ENCODE assay signal across 23 cellular contexts in genomic region chr3:40497288-40497687, GRCh38. TPM values are rescaled to one million over a fixed set of nuclear protein-coding genes. Genes with fewer than 3 reads are reported as not detected.
A peak's percentile ranks its signal among the peaks of the same experiment; 100 is the strongest.
DNase-seq lines count a peak whose midpoint lies in the region; ATAC-seq, FAIRE-seq and TF ChIP-seq lines count a peak whose summit lies in the region.
"Had no signal": no experiment of that assay in that cellular context is flagged by ENCODE, and none has a peak within 500 bp of the region (broad histone marks: within the 10 kb centered on the region; RNA-seq: fewer than 3 reads in every experiment).

No MANE protein-coding gene starts in this region.

- H3K4me3 ChIP-seq in HepG2 (replicated peaks in 1 of 3; ENCODE audit: insufficient read depth in 1 of 3, low read depth in 2 of 3, low read length in 3 of 3) = no peak overlapping the region
- H3K4me3 ChIP-seq in right lobe of liver = no peak overlapping the region
- no peak overlapping the region for H3K4me3 ChIP-seq in neuronal stem cell (ENCODE audit: low read length in 2 of 2)
- H3K4me3 ChIP-seq: A549; BLaER1 treated with 17β-estradiol and CSF1 and Interleukin-3, amounts not matched to agents 10 nM and 100 nM; GM12878 had no signal

- 4% methylated on average over 2 of the region's 2 CpGs for WGBS in HepG2 (ENCODE audit: low lambda C conversion rate)
- 85% methylated on average over 2 of the region's 2 CpGs for WGBS in right lobe of liver (ENCODE audit: insufficient coverage, low coverage, low lambda C conversion rate, missing lambda C conversion rate)
- no CpG with 5 or more reads among the region's 2 CpGs for WGBS in neuronal stem cell (ENCODE audit: extremely low coverage in 2 of 2, insufficient read length in 2 of 2, insufficient replicate concordance in 1 of 2), 2 donors

- intact Hi-C loops in HepG2 (cut with micrococcal nuclease; ENCODE audit: unreplicated experiment) (no loop called here), right lobe of liver (cut with DNase I) (no loop called here)

- in situ Hi-C loops in HepG2 (cut with HindIII; ENCODE audit: extremely low pct_ligation_motif_present, low pct_unique_long_range_greater_than_20kb) = no loop called here

- H3K14ac ChIP-seq in neuronal stem cell (ENCODE audit: low read length) = no peak overlapping the region

- peak; percentile 99 for ATAC-seq in HepG2
- ATAC-seq in right lobe of liver = no peak
- ATAC-seq: A549; CD8-positive, alpha-beta T cell; GM12878 had no signal

- no peak overlapping the region for H3K18ac ChIP-seq in neuronal stem cell (ENCODE audit: low read length)

- peak overlapping the region; percentile 9 for H3K27ac ChIP-seq in HepG2 (ENCODE audit: extremely low read length, insufficient read depth, low read length)
- H3K27ac ChIP-seq in right lobe of liver = no peak overlapping the region
- H3K27ac ChIP-seq in neuronal stem cell (replicated peaks; ENCODE audit: low read length) = no peak overlapping the region
- H3K27ac ChIP-seq: 22Rv1; A549; BLaER1 treated with 17β-estradiol and CSF1 and Interleukin-3, amounts not matched to agents 10 nM and 100 nM; C4-2B had no signal

- H2BK15ac ChIP-seq in neuronal stem cell (ENCODE audit: low read length) = no peak overlapping the region

- TF ChIP-seq RAD21 in HepG2 (CRISPR knock-in tag; IDR thresholded peaks at IDR 0.05) = no peak

- no peak overlapping the region for H2BK5ac ChIP-seq in neuronal stem cell (ENCODE audit: low read length)

- H3K9me3 ChIP-seq in HepG2 (ENCODE audit: low read length) = no peaks in the 10 kb centered on the region
- no peaks in the 10 kb centered on the region for H3K9me3 ChIP-seq in right lobe of liver
- no peaks in the 10 kb centered on the region for H3K9me3 ChIP-seq in neuronal stem cell (replicated peaks in 1 of 2; ENCODE audit: control insufficient read depth in 2 of 2, insufficient read depth in 1 of 2, low read depth in 1 of 2, low read length in 2 of 2)
- H3K9me3 ChIP-seq: A549, Caco-2 had no signal

- H3K79me2 ChIP-seq in HepG2 (ENCODE audit: insufficient read depth, low read length) = no peaks in the 10 kb centered on the region

- no peak overlapping the region for H4K8ac ChIP-seq in neuronal stem cell (ENCODE audit: low read depth, low read length)

- H3K36me3 ChIP-seq in HepG2 (replicated peaks in 1 of 2; ENCODE audit: control insufficient read depth in 1 of 2, insufficient read depth in 2 of 2, low read length in 2 of 2) = no peaks in the 10 kb centered on the region
- H3K36me3 ChIP-seq in right lobe of liver = no peaks in the 10 kb centered on the region
- no peaks in the 10 kb centered on the region for H3K36me3 ChIP-seq in neuronal stem cell (replicated peaks in 1 of 2; ENCODE audit: control insufficient read depth in 2 of 2, insufficient read depth in 2 of 2, low read length in 2 of 2)

- TF ChIP-seq EP300 in HepG2 (IDR thresholded peaks at IDR 0.05; ENCODE audit: low read depth in 2 of 2, low read length in 2 of 2) (no peak), HepG2 (CRISPR knock-in tag; IDR thresholded peaks at IDR 0.05; ENCODE audit: borderline replicate concordance) (no peak)

- no peak overlapping the region for H3K4ac ChIP-seq in neuronal stem cell (ENCODE audit: low read length)

- peaks cover 15% of the 10 kb centered on the region for H3K4me1 ChIP-seq in HepG2 (ENCODE audit: insufficient read depth, low read length)
- H3K4me1 ChIP-seq in right lobe of liver = no peaks in the 10 kb centered on the region
- H3K4me1 ChIP-seq in neuronal stem cell (ENCODE audit: control insufficient read depth in 2 of 2, insufficient read depth in 1 of 2, low read depth in 1 of 2, low read length in 2 of 2) = no peaks in the 10 kb centered on the region
- H3K4me1 ChIP-seq: A549; BLaER1 treated with 17β-estradiol and CSF1 and Interleukin-3, amounts not matched to agents 10 nM and 100 nM; Caco-2 had no signal

- TF ChIP-seq POLR2A in HepG2 (IDR thresholded peaks at IDR 0.05; ENCODE audit: insufficient read depth in 1 of 2, low read depth in 2 of 2, low read length in 2 of 2) = no peak
- TF ChIP-seq POLR2A in right lobe of liver (IDR thresholded peaks at IDR 0.05) = no peak

- H3K4me2 ChIP-seq in HepG2 (ENCODE audit: low read depth, low read length) (peak overlapping the region; percentile 37), neuronal stem cell (ENCODE audit: insufficient read depth, low read length, poor library complexity, severe bottlenecking) (no peak overlapping the region)
- H3K4me2 ChIP-seq: A549; BLaER1 treated with 17β-estradiol and CSF1 and Interleukin-3, amounts not matched to agents 10 nM and 100 nM had no signal

- no peak overlapping the region for H2AFZ ChIP-seq in HepG2 (ENCODE audit: low read length)
- no peak overlapping the region for H2AFZ ChIP-seq in neuronal stem cell (ENCODE audit: low read length)

- no peaks in the 10 kb centered on the region for H3K27me3 ChIP-seq in HepG2 (ENCODE audit: control insufficient read depth in 1 of 2, insufficient read depth in 2 of 2, low read length in 2 of 2)
- H3K27me3 ChIP-seq in right lobe of liver = no peaks in the 10 kb centered on the region
- H3K27me3 ChIP-seq in neuronal stem cell (ENCODE audit: control insufficient read depth in 3 of 3, insufficient read depth in 3 of 3, low read depth in 1 of 3, low read length in 3 of 3) = no peaks in the 10 kb centered on the region
- H3K27me3 ChIP-seq: BLaER1 treated with 17β-estradiol and CSF1 and Interleukin-3, amounts not matched to agents 10 nM and 100 nM had no signal

- TF ChIP-seq CTCF in HepG2 (CRISPR knock-in tag; IDR thresholded peaks at IDR 0.05) (no peak), right lobe of liver (IDR thresholded peaks at IDR 0.05) (no peak)

- no peak overlapping the region for H2AK5ac ChIP-seq in neuronal stem cell (ENCODE audit: low read depth, low read length)

- no peak overlapping the region for H4K91ac ChIP-seq in neuronal stem cell (ENCODE audit: low read depth, low read length, poor library complexity)

- no peaks in the 10 kb centered on the region for H3K79me1 ChIP-seq in neuronal stem cell (ENCODE audit: low read depth, low read length)

- CTCF ChIA-PET in HepG2 (lab: Yijun Ruan, JAX; ENCODE audit: low intra/inter-chr PET ratio, low total read pairs) = no interaction called here

- H4K20me1 ChIP-seq in HepG2 (ENCODE audit: insufficient read depth, low read length) = no peaks in the 10 kb centered on the region
- H4K20me1 ChIP-seq: BLaER1 treated with 17β-estradiol and CSF1 and Interleukin-3, amounts not matched to agents 10 nM and 100 nM had no signal

- no peak overlapping the region for H2BK120ac ChIP-seq in neuronal stem cell (ENCODE audit: low read depth, low read length)

- FAIRE-seq in HepG2 (lab: Jason Lieb, UNC) = peak; percentile 63
- FAIRE-seq: A549, D721Med, GM12878, GM12892, GM18507 had no signal

- no peak overlapping the region for H2BK12ac ChIP-seq in neuronal stem cell (ENCODE audit: low read length)

- H3K9ac ChIP-seq in HepG2 (ENCODE audit: insufficient read depth, low read depth, low read length) (no peak overlapping the region), neuronal stem cell (ENCODE audit: low read depth, low read length, poor library complexity) (no peak overlapping the region)
- H3K9ac ChIP-seq: BLaER1 treated with 17β-estradiol and CSF1 and Interleukin-3, amounts not matched to agents 10 nM and 100 nM had no signal

- DNase-seq in HepG2 (ENCODE audit: low spot score) = peak; percentile 87
- no peak for DNase-seq in right lobe of liver
- DNase-seq in dedifferentiated amniotic fluid mesenchymal stem cell (ENCODE audit: extremely low spot score) = peak; percentile 10
- no peak for DNase-seq in neuronal stem cell (ENCODE audit: low spot score)
- no peak for DNase-seq in DMS153 (lab: John Stamatoyannopoulos, UW)
- DNase-seq: AML-193; Caco-2; Calu3; CD4-positive, alpha-beta T cell; CD8-positive, alpha-beta T cell; DMS53; DMS79; DND-41; EL; GDM1 had no signal

- POLR2A ChIA-PET in HepG2 (lab: Yijun Ruan, JAX) = interaction anchor here (0.6 to 2.9 kb wide), 3 partner anchors 8 to 40 kb away, joined by 4 to 19 read pairs (median 5); partner anchors contain the start of genes RPL14, ZNF620 and ZNF621

- BruUV-seq in HepG2 (replicated peaks; lab: Mats Ljungman, UMichigan) = no TSS peak

- H3K23ac ChIP-seq in neuronal stem cell (ENCODE audit: low read depth, low read length, poor library complexity) = no peak overlapping the region

RNA-seq across cellular contexts. Expression of gene ZNF620, which starts 8.6 kb away (rescaled TPM):
- total RNA-seq in HepG2 (2016; rRNA removed; fragmentation: Illumina TruSeq; extraction: Trizol) (12.2 and 16.3 TPM in 2 replicates), right lobe of liver (1 to 10 TPM; 1.1 to 2.3 (median 1.6) TPM)
- total RNA-seq in HepG2 (2016; cell fraction: cytosol; rRNA removed; fragmentation: Illumina TruSeq; extraction: Trizol; ENCODE audit: low read depth) = 1.7 and 2.7 TPM in 2 replicates
- 12.6 and 17.8 TPM in 2 replicates for total RNA-seq in HepG2 (2016; cell fraction: insoluble cytoplasmic fraction; rRNA removed; fragmentation: Illumina TruSeq; extraction: Trizol)
- 7.8 and 9.2 TPM in 2 replicates for total RNA-seq in HepG2 (2016; cell fraction: membrane; rRNA removed; fragmentation: Illumina TruSeq; extraction: Trizol)
- total RNA-seq in HepG2 (2016; cell fraction: nucleus; rRNA removed; fragmentation: Illumina TruSeq; extraction: Trizol) = 6.7 and 8.5 TPM in 2 replicates
- 2.3 TPM in 2 replicates for polyA plus RNA-seq in HepG2 (2011; rRNA removed)
- polyA plus RNA-seq in HepG2 (2011; cell fraction: cytosol; rRNA removed) = 1.9 and 2.1 TPM in 2 replicates
- polyA plus RNA-seq in HepG2 (2011; cell fraction: nucleus; rRNA removed) = 2.3 and 2.8 TPM in 2 replicates
- polyA plus RNA-seq in HepG2 (2012) = 1.8 and 2.9 TPM in 2 replicates
- polyA plus RNA-seq in HepG2 (2016; cell fraction: cytosol; fragmentation: Illumina TruSeq; extraction: Trizol; ENCODE audit: low read depth) = 0.79 and 0.89 TPM in 2 replicates
- 8.3 and 9.0 TPM in 2 replicates for polyA plus RNA-seq in HepG2 (2016; cell fraction: insoluble cytoplasmic fraction; fragmentation: Illumina TruSeq; extraction: Trizol; ENCODE audit: low read depth)
- polyA plus RNA-seq in HepG2 (2016; cell fraction: membrane; fragmentation: Illumina TruSeq; extraction: Trizol; ENCODE audit: low read depth) = 3.1 TPM in 2 replicates
- polyA plus RNA-seq in HepG2 (2016; cell fraction: nucleus; fragmentation: Illumina TruSeq; extraction: Trizol; ENCODE audit: insufficient read depth, low read depth) = 5.5 and 7.0 TPM in 2 replicates
- 0.16 and 1.7 TPM in 2 replicates for polyA minus RNA-seq in HepG2 (2011; rRNA and poly(A)+ RNA removed; ENCODE audit: low replicate concordance)
- 3.1 and 3.7 TPM in 2 replicates for polyA minus RNA-seq in HepG2 (2011; cell fraction: cytosol; rRNA and poly(A)+ RNA removed)
- polyA minus RNA-seq in HepG2 (2011; cell fraction: nucleus; rRNA and poly(A)+ RNA removed) = 5.2 and 8.2 TPM in 2 replicates
- polyA plus RNA-seq in neuronal stem cell (2013, experiment 1 of 2) = 12.8 TPM
- polyA plus RNA-seq in neuronal stem cell (2013, experiment 2 of 2) = 12.4 TPM

RNA-seq across cellular contexts. Expression of gene ZNF619, which starts 20.4 kb away (rescaled TPM):
- total RNA-seq in HepG2 (2016; rRNA removed; fragmentation: Illumina TruSeq; extraction: Trizol) (4.9 and 5.2 TPM in 2 replicates), right lobe of liver (1 to 10 TPM; 2.0 to 5.2 (median 4.5) TPM)
- 0.40 and 0.88 TPM in 2 replicates for total RNA-seq in HepG2 (2016; cell fraction: cytosol; rRNA removed; fragmentation: Illumina TruSeq; extraction: Trizol; ENCODE audit: low read depth)
- total RNA-seq in HepG2 (2016; cell fraction: insoluble cytoplasmic fraction; rRNA removed; fragmentation: Illumina TruSeq; extraction: Trizol) = 4.5 and 5.1 TPM in 2 replicates
- 1.6 and 1.8 TPM in 2 replicates for total RNA-seq in HepG2 (2016; cell fraction: membrane; rRNA removed; fragmentation: Illumina TruSeq; extraction: Trizol)
- total RNA-seq in HepG2 (2016; cell fraction: nucleus; rRNA removed; fragmentation: Illumina TruSeq; extraction: Trizol) = 4.0 and 5.1 TPM in 2 replicates
- 0.83 and 1.0 TPM in 2 replicates for polyA plus RNA-seq in HepG2 (2011; rRNA removed)
- polyA plus RNA-seq in HepG2 (2011; cell fraction: cytosol; rRNA removed) = 0.83 and 0.95 TPM in 2 replicates
- 1.5 and 1.9 TPM in 2 replicates for polyA plus RNA-seq in HepG2 (2011; cell fraction: nucleus; rRNA removed)
- 0.97 and 1.1 TPM in 2 replicates for polyA plus RNA-seq in HepG2 (2012)
- 0.11 and 0.15 TPM in 2 replicates for polyA plus RNA-seq in HepG2 (2016; cell fraction: cytosol; fragmentation: Illumina TruSeq; extraction: Trizol; ENCODE audit: low read depth)
- polyA plus RNA-seq in HepG2 (2016; cell fraction: insoluble cytoplasmic fraction; fragmentation: Illumina TruSeq; extraction: Trizol; ENCODE audit: low read depth) = 2.4 TPM in 2 replicates
- polyA plus RNA-seq in HepG2 (2016; cell fraction: membrane; fragmentation: Illumina TruSeq; extraction: Trizol; ENCODE audit: low read depth) = 0.53 and 0.58 TPM in 2 replicates
- 2.7 and 3.1 TPM in 2 replicates for polyA plus RNA-seq in HepG2 (2016; cell fraction: nucleus; fragmentation: Illumina TruSeq; extraction: Trizol; ENCODE audit: insufficient read depth, low read depth)
- polyA minus RNA-seq in HepG2 (2011; rRNA and poly(A)+ RNA removed; ENCODE audit: low replicate concordance) = 4.6 and 6.5 TPM in 2 replicates
- 2.4 and 2.9 TPM in 2 replicates for polyA minus RNA-seq in HepG2 (2011; cell fraction: cytosol; rRNA and poly(A)+ RNA removed)
- polyA minus RNA-seq in HepG2 (2011; cell fraction: nucleus; rRNA and poly(A)+ RNA removed) = 5.2 and 5.3 TPM in 2 replicates
- 5.0 TPM for polyA plus RNA-seq in neuronal stem cell (2013, experiment 1 of 2)
- 5.1 TPM for polyA plus RNA-seq in neuronal stem cell (2013, experiment 2 of 2)

RNA-seq across cellular contexts. Expression of gene ZNF621, which starts 27.5 kb away (rescaled TPM):
- total RNA-seq in HepG2 (2016; rRNA removed; fragmentation: Illumina TruSeq; extraction: Trizol) (13.2 and 16.5 TPM in 2 replicates), right lobe of liver (10 to 100 TPM in 1 of 6 experiments, 1 to 10 TPM in 5; 4.9 to 11.1 (median 7.8) TPM)
- 3.2 and 3.4 TPM in 2 replicates for total RNA-seq in HepG2 (2016; cell fraction: cytosol; rRNA removed; fragmentation: Illumina TruSeq; extraction: Trizol; ENCODE audit: low read depth)
- total RNA-seq in HepG2 (2016; cell fraction: insoluble cytoplasmic fraction; rRNA removed; fragmentation: Illumina TruSeq; extraction: Trizol) = 13.8 and 14.0 TPM in 2 replicates
- total RNA-seq in HepG2 (2016; cell fraction: membrane; rRNA removed; fragmentation: Illumina TruSeq; extraction: Trizol) = 9.6 and 9.9 TPM in 2 replicates
- 16.1 and 19.4 TPM in 2 replicates for total RNA-seq in HepG2 (2016; cell fraction: nucleus; rRNA removed; fragmentation: Illumina TruSeq; extraction: Trizol)
- polyA plus RNA-seq in HepG2 (2011; rRNA removed) = 14.9 and 15.4 TPM in 2 replicates
- polyA plus RNA-seq in HepG2 (2011; cell fraction: cytosol; rRNA removed) = 6.3 and 9.1 TPM in 2 replicates
- 19.1 and 31.2 TPM in 2 replicates for polyA plus RNA-seq in HepG2 (2011; cell fraction: nucleus; rRNA removed)
- 12.2 and 13.7 TPM in 2 replicates for polyA plus RNA-seq in HepG2 (2012)
- polyA plus RNA-seq in HepG2 (2016; cell fraction: cytosol; fragmentation: Illumina TruSeq; extraction: Trizol; ENCODE audit: low read depth) = 2.8 and 4.0 TPM in 2 replicates
- 12.8 and 13.5 TPM in 2 replicates for polyA plus RNA-seq in HepG2 (2016; cell fraction: insoluble cytoplasmic fraction; fragmentation: Illumina TruSeq; extraction: Trizol; ENCODE audit: low read depth)
- polyA plus RNA-seq in HepG2 (2016; cell fraction: membrane; fragmentation: Illumina TruSeq; extraction: Trizol; ENCODE audit: low read depth) = 6.7 and 7.0 TPM in 2 replicates
- 39.5 and 40.4 TPM in 2 replicates for polyA plus RNA-seq in HepG2 (2016; cell fraction: nucleus; fragmentation: Illumina TruSeq; extraction: Trizol; ENCODE audit: insufficient read depth, low read depth)
- polyA minus RNA-seq in HepG2 (2011; rRNA and poly(A)+ RNA removed; ENCODE audit: low replicate concordance) = 12.0 and 16.1 TPM in 2 replicates
- polyA minus RNA-seq in HepG2 (2011; cell fraction: cytosol; rRNA and poly(A)+ RNA removed) = 9.0 and 10.0 TPM in 2 replicates
- polyA minus RNA-seq in HepG2 (2011; cell fraction: nucleus; rRNA and poly(A)+ RNA removed) = 27.0 and 37.2 TPM in 2 replicates
- 15.0 TPM for polyA plus RNA-seq in neuronal stem cell (2013, experiment 1 of 2)
- 15.7 TPM for polyA plus RNA-seq in neuronal stem cell (2013, experiment 2 of 2)

RNA-seq across cellular contexts. Expression of gene RPL14, which starts 40.1 kb away (rescaled TPM):
- total RNA-seq in HepG2 (2016; rRNA removed; fragmentation: Illumina TruSeq; extraction: Trizol) (1,291 and 1,534 TPM in 2 replicates), right lobe of liver (100 to 1,000 TPM; 173 to 573 (median 551) TPM)
- 1,420 and 1,565 TPM in 2 replicates for total RNA-seq in HepG2 (2016; cell fraction: cytosol; rRNA removed; fragmentation: Illumina TruSeq; extraction: Trizol; ENCODE audit: low read depth)
- 1,291 and 1,624 TPM in 2 replicates for total RNA-seq in HepG2 (2016; cell fraction: insoluble cytoplasmic fraction; rRNA removed; fragmentation: Illumina TruSeq; extraction: Trizol)
- total RNA-seq in HepG2 (2016; cell fraction: membrane; rRNA removed; fragmentation: Illumina TruSeq; extraction: Trizol) = 2,440 and 2,539 TPM in 2 replicates
- 404 and 486 TPM in 2 replicates for total RNA-seq in HepG2 (2016; cell fraction: nucleus; rRNA removed; fragmentation: Illumina TruSeq; extraction: Trizol)
- polyA plus RNA-seq in HepG2 (2011; rRNA removed) = 502 and 554 TPM in 2 replicates
- 480 and 499 TPM in 2 replicates for polyA plus RNA-seq in HepG2 (2011; cell fraction: cytosol; rRNA removed)
- 133 TPM in 2 replicates for polyA plus RNA-seq in HepG2 (2011; cell fraction: nucleus; rRNA removed)
- 2,003 and 2,065 TPM in 2 replicates for polyA plus RNA-seq in HepG2 (2012)
- 2,396 and 2,553 TPM in 2 replicates for polyA plus RNA-seq in HepG2 (2016; cell fraction: cytosol; fragmentation: Illumina TruSeq; extraction: Trizol; ENCODE audit: low read depth)
- polyA plus RNA-seq in HepG2 (2016; cell fraction: insoluble cytoplasmic fraction; fragmentation: Illumina TruSeq; extraction: Trizol; ENCODE audit: low read depth) = 1,996 and 2,029 TPM in 2 replicates
- polyA plus RNA-seq in HepG2 (2016; cell fraction: membrane; fragmentation: Illumina TruSeq; extraction: Trizol; ENCODE audit: low read depth) = 3,179 and 3,263 TPM in 2 replicates
- 859 TPM in 2 replicates for polyA plus RNA-seq in HepG2 (2016; cell fraction: nucleus; fragmentation: Illumina TruSeq; extraction: Trizol; ENCODE audit: insufficient read depth, low read depth)
- polyA minus RNA-seq in HepG2 (2011; rRNA and poly(A)+ RNA removed; ENCODE audit: low replicate concordance) = 440 and 569 TPM in 2 replicates
- polyA minus RNA-seq in HepG2 (2011; cell fraction: cytosol; rRNA and poly(A)+ RNA removed) = 617 and 745 TPM in 2 replicates
- polyA minus RNA-seq in HepG2 (2011; cell fraction: nucleus; rRNA and poly(A)+ RNA removed) = 167 and 200 TPM in 2 replicates
- 1,555 TPM for polyA plus RNA-seq in neuronal stem cell (2013, experiment 1 of 2)
- polyA plus RNA-seq in neuronal stem cell (2013, experiment 2 of 2) = 1,586 TPM

Comparison
In these comparisons a context has a peak if more than half of its experiments do, and no peak if none do; other contexts are left out.
1. DNase-seq: peak in HepG2 (single experiment) and dedifferentiated amniotic fluid mesenchymal stem cell (single experiment); none in right lobe of liver (0 of 3), neuronal stem cell (single experiment) and DMS153 (single experiment).